ENCODE assay signal across 8 cellular contexts in genomic region chr19:40778045-40778864, GRCh38.
DNase-seq lines count a peak whose midpoint lies in the region; ATAC-seq and TF ChIP-seq lines count a peak whose summit lies in the region.

A gene with protein sequence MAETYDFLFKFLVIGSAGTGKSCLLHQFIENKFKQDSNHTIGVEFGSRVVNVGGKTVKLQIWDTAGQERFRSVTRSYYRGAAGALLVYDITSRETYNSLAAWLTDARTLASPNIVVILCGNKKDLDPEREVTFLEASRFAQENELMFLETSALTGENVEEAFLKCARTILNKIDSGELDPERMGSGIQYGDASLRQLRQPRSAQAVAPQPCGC (plus strand): TSS chr19:40778247. CDS start chr19:40778376, 129 bp downstream.

- peaks cover 24% of the 10 kb centered on the region for H3K36me3 Mint-ChIP-seq in central memory CD8-positive, alpha-beta T cell (ENCODE audit: insufficient read depth)

- H3K4me1 Mint-ChIP-seq in central memory CD8-positive, alpha-beta T cell = peaks cover 42% of the 10 kb centered on the region

- no peak for TF ChIP-seq CTCF in AG09309 (IDR thresholded peaks at IDR 0.05; ENCODE audit: control insufficient read depth, insufficient read depth, low read depth, low read length, missing control alignments)

- peak within 1 kb of the TSS; percentile 91 for H3K4me3 Mint-ChIP-seq in central memory CD8-positive, alpha-beta T cell

- no peaks in the 10 kb centered on the region for H3K27me3 Mint-ChIP-seq in central memory CD8-positive, alpha-beta T cell

- ATAC-seq in GM19025 (IDR thresholded peaks at IDR 0.05; ENCODE audit: low read depth, unreplicated experiment) (peak; percentile 51), HG03342 (IDR thresholded peaks at IDR 0.05; ENCODE audit: unreplicated experiment) (peak; percentile 55)
- ATAC-seq in central memory CD8-positive, alpha-beta T cell (replicated peaks; ENCODE audit: extremely low read depth, poor library complexity, severe bottlenecking) = peak; percentile 83

- H3K9me3 Mint-ChIP-seq in central memory CD8-positive, alpha-beta T cell = no peaks in the 10 kb centered on the region

- peak within 1 kb of the TSS; percentile 94 for H3K27ac Mint-ChIP-seq in central memory CD8-positive, alpha-beta T cell (ENCODE audit: low read depth)

- DNase-seq in AG09309 (ENCODE audit: low read depth) (peak; percentile 98), NCI-H446 (lab: John Stamatoyannopoulos, UW) (peak; percentile 99 to 100), iris pigment epithelial cell (ENCODE audit: low read depth) (peak; percentile 100)
- peak; percentile 100 for DNase-seq in activated CD4-positive, CD25-positive, alpha-beta regulatory T cell treated with anti-CD3 and anti-CD28 coated beads, Interleukin-2, amount 50 U/mL, for 16 hours (ENCODE audit: low read depth, low spot score)
- DNase-seq in central memory CD8-positive, alpha-beta T cell (ENCODE audit: low spot score in 2 of 2) = peak; percentile 99 to 100
- peak; percentile 100 for DNase-seq in stimulated activated CD4-positive, alpha-beta T cell treated with anti-CD3 and anti-CD28 coated beads, Interleukin-12 subunit alpha, Interleukin-12 subunit beta, amount 100 ng/mL, for 4 hours

- peak within 1 kb of the TSS; percentile 77 for H3K4me3 ChIP-seq in AG09309 (ENCODE audit: control insufficient read depth, low read depth, low read length)

Comparison
In these comparisons a context has a peak if more than half of its experiments do, and no peak if none do; other contexts are left out.
1. Peak in every context shown above with its lines: DNase-seq, ATAC-seq and H3K4me3 ChIP-seq.